Comparison of ENCODE assay signal across 21 cellular contexts in the genomic region with DNA sequence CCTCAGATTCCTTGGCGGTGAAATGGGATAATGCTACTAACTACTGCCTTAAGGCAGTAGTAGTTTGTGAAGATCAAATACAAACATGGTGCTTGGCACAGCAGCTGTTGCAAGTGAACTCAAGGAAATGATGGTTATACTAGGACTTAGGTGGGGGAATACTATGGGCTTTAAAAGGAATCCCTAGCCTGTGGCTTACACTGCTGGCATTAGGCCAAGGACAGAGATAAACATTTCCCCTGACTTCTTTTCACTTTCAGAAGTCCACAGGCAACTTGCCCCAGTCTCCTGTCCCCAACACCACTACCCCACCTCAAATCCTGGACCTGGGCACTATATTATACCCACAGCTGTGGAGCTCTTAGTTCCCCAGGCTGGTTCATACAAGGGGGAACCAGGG. TPM values are rescaled to one million over a fixed set of nuclear protein-coding genes. Genes with fewer than 3 reads are reported as not detected.
A peak's percentile ranks its signal among the peaks of the same experiment; 100 is the strongest.
DNase-seq lines count a peak whose midpoint lies in the region; TF ChIP-seq lines count a peak whose summit lies in the region.
"Had no signal": no experiment of that assay in that cellular context is flagged by ENCODE, and none has a peak within 500 bp of the region (broad histone marks: within the 10 kb centered on the region; RNA-seq: fewer than 3 reads in every experiment).

No MANE protein-coding gene starts in this region.

- H3K9ac ChIP-seq in mesenchymal stem cell (ENCODE audit: low read length) = peak overlapping the region; percentile 46
- H3K9ac ChIP-seq: neural progenitor cell had no signal

- 96% methylated on average over 1 of the region's 1 CpG for WGBS in mesenchymal stem cell

- H2BK15ac ChIP-seq in mesenchymal stem cell (ENCODE audit: low read depth, poor library complexity, severe bottlenecking) = no peak overlapping the region

- no peak overlapping the region for H3K23ac ChIP-seq in mesenchymal stem cell (ENCODE audit: low read length in 2 of 2)

- H3K4me2 ChIP-seq in mesenchymal stem cell (ENCODE audit: low read length, poor library complexity, severe bottlenecking) = no peak overlapping the region
- H3K4me2 ChIP-seq: neural progenitor cell had no signal

- H2BK120ac ChIP-seq in mesenchymal stem cell (ENCODE audit: low read depth, low read length) = peak overlapping the region; percentile 15

- H3K27me3 ChIP-seq in mesenchymal stem cell (ENCODE audit: control insufficient read depth in 1 of 2, insufficient read depth in 1 of 2, low read length in 2 of 2) = no peaks in the 10 kb centered on the region
- H3K27me3 ChIP-seq: neural progenitor cell, Peyer's patch, SJSA1, vagina had no signal

- TF ChIP-seq CTCF in choroid plexus epithelial cell (conservative IDR thresholded peaks at IDR 0.05; ENCODE audit: low read depth, low read length) = no peak

- H4K91ac ChIP-seq in mesenchymal stem cell (ENCODE audit: low read length) = peak overlapping the region; percentile 62

- H3K4me3 ChIP-seq in choroid plexus epithelial cell (ENCODE audit: low read depth, low read length) (no peak overlapping the region), mesenchymal stem cell (ENCODE audit: insufficient read depth in 1 of 2, low read depth in 1 of 2, low read length in 2 of 2) (peak overlapping the region in 1 of 2 experiments; percentile 2)
- H3K4me3 ChIP-seq: left ventricle myocardium inferior, mucosa of descending colon, neural progenitor cell, Peyer's patch, SJSA1, vagina had no signal

- H2AFZ ChIP-seq in mesenchymal stem cell (ENCODE audit: low read depth, low read length) = no peak overlapping the region

- peak overlapping the region; percentile 67 for H2AK5ac ChIP-seq in mesenchymal stem cell (ENCODE audit: low read length, severe bottlenecking)

- no peak overlapping the region for H3K14ac ChIP-seq in mesenchymal stem cell (ENCODE audit: low read length in 2 of 2)

- H3K18ac ChIP-seq in mesenchymal stem cell (ENCODE audit: low read depth in 1 of 2, low read length in 2 of 2) = peak overlapping the region; percentile 26 to 91

- peak overlapping the region; percentile 12 for H4K8ac ChIP-seq in mesenchymal stem cell (ENCODE audit: low read length)

- peak overlapping the region; percentile 40 for H2BK5ac ChIP-seq in mesenchymal stem cell (ENCODE audit: low read depth, low read length, poor library complexity, severe bottlenecking)

- DNase-seq in GM03348 (ENCODE audit: low spot score) (peak; percentile 11), LHCN-M2 (ENCODE audit: low read depth) (peak; percentile 35), choroid plexus epithelial cell (ENCODE audit: low read depth) (peak; percentile 55), mesenchymal stem cell (peak; percentile 47), germinal center (ENCODE audit: low spot score) (no peak), UCSD-AML1 (lab: John Stamatoyannopoulos, UW; ENCODE audit: unreplicated experiment) (no peak)
- no peak for DNase-seq in activated naive CD4-positive, alpha-beta T cell treated with Interleukin-2 at 50 U/mL for 16 hours
- DNase-seq: activated CD4-positive, alpha-beta memory T cell treated with anti-CD3 and anti-CD28 coated beads for 36 hours; activated CD4-positive, CD25-positive, alpha-beta regulatory T cell; activated effector memory CD4-positive, alpha-beta T cell treated with Interleukin-2 at 50 U/mL for 16 hours; activated naive CD8-positive, alpha-beta T cell treated with anti-CD3 and anti-CD28 coated beads, Interleukin-2, amount 50 U/mL, for 24 hours; cortex of kidney; left ventricle myocardium inferior; mucosa of descending colon; NCI-H1092 treated with DMSO at 0.1 percent for 48 hours; NCI-H2029; Peyer's patch; T-helper 17 cell had no signal

- H3K4me1 ChIP-seq in mesenchymal stem cell (ENCODE audit: control insufficient read depth, insufficient read depth, low read depth, low read length) = peaks cover 12% of the 10 kb centered on the region
- H3K4me1 ChIP-seq: left ventricle myocardium inferior, neural progenitor cell, Peyer's patch, SJSA1, vagina had no signal

- no peaks in the 10 kb centered on the region for H3K79me1 ChIP-seq in mesenchymal stem cell (replicated peaks; ENCODE audit: low read length, poor library complexity, severe bottlenecking)

- no peak overlapping the region for H3K27ac ChIP-seq in mesenchymal stem cell (ENCODE audit: low read length, poor library complexity, severe bottlenecking)
- H3K27ac ChIP-seq: left ventricle myocardium inferior, neural progenitor cell, Peyer's patch, SJSA1, vagina had no signal

- H3K36me3 ChIP-seq in mesenchymal stem cell (ENCODE audit: control insufficient read depth in 1 of 2, insufficient read depth in 2 of 2, low read depth in 1 of 2, low read length in 2 of 2) = no peaks in the 10 kb centered on the region
- H3K36me3 ChIP-seq: left ventricle myocardium inferior, neural progenitor cell, Peyer's patch, SJSA1, vagina had no signal

- H3K9me3 ChIP-seq in mesenchymal stem cell (ENCODE audit: control insufficient read depth, low read length) = no peaks in the 10 kb centered on the region
- H3K9me3 ChIP-seq: left ventricle myocardium inferior, mucosa of descending colon, Peyer's patch, vagina had no signal

- H3K4ac ChIP-seq in mesenchymal stem cell (ENCODE audit: low read depth in 1 of 2, low read length in 2 of 2) = peak overlapping the region; percentile 58 to 76

- peak overlapping the region; percentile 18 to 93 for H2BK12ac ChIP-seq in mesenchymal stem cell (ENCODE audit: low read length in 2 of 2)

RNA-seq across cellular contexts. Expression of a gene that starts 13.1 kb away (rescaled TPM):
- 6.4 and 7.2 TPM in 2 replicates for total RNA-seq in LHCN-M2 (2014; rRNA removed)
- 5.0 TPM for polyA plus RNA-seq in LHCN-M2 (2012)
- 8.6 TPM for polyA plus RNA-seq in mesenchymal stem cell (2013, experiment 1 of 2)
- polyA plus RNA-seq in mesenchymal stem cell (2013, experiment 2 of 2) = 9.3 TPM

RNA-seq across cellular contexts. Expression of a gene that starts 26.5 kb away (rescaled TPM):
- 31.9 and 35.9 TPM in 2 replicates for total RNA-seq in LHCN-M2 (2014; rRNA removed)
- 27.0 TPM for polyA plus RNA-seq in LHCN-M2 (2012)
- polyA plus RNA-seq in mesenchymal stem cell (2013, experiment 1 of 2) = 10.4 TPM
- 11.3 TPM for polyA plus RNA-seq in mesenchymal stem cell (2013, experiment 2 of 2)

Comparison
In these comparisons a context has a peak if more than half of its experiments do, and no peak if none do; other contexts are left out.
1. DNase-seq: peak in GM03348 (single experiment), LHCN-M2 (single experiment), choroid plexus epithelial cell (single experiment) and mesenchymal stem cell (single experiment); none in germinal center (single experiment), UCSD-AML1 (single experiment) and activated naive CD4-positive, alpha-beta T cell treated with Interleukin-2 at 50 U/mL for 16 hours (single experiment).